In the genomic region with DNA sequence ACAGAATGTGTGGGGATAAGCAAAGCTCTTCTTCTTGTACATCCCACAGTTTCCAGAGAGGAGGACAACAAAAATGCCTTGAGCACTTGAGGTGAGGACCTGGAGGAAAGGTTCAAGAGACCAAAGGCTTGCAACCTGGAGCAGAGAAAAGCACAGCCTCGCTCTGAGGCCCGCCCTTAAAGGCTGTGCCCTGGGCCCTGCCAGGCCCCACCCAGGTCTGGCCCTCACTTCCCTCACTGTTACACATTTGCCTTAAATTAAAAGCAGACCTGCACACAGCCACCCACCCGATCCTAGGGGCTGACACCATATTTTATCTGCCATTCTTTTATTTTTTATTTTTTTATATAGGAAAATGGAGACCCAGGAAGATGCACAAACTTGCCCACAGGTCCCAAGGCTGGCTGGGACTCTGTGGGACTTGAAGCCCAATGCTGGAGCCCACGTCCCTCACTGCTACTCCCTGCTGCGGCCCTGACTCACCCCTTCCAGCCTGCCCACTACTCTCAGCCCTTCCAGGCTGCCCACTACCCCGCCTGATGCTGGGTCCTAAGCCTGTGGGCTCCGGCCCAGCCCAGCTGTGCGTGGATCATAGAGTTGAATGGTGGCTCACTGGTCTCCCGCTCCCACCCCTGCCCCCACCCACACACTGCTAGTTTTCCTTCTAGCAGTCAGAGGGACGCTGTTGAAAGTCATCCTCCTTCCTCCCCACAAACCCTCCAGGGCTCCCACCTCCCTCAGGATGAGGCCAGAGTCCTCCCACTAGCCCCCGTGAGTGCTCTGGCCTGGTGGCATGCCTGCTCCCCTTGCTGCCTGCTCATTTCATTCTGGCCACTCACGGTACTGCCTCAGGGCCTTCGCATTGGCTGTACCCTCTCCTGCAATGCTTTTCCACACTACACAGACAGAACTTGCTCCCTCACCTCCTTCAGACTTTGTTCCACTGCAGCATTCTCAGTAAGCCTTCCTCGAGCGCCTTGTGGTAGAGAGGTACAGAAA, we compare ENCODE assay signal across 14 cellular contexts.
DNase-seq lines count a peak whose midpoint lies in the region; ATAC-seq, FAIRE-seq and TF ChIP-seq lines count a peak whose summit lies in the region.
"Had no signal": no experiment of that assay in that cellular context is flagged by ENCODE, and none has a peak within 500 bp of the region (broad histone marks: within the 10 kb centered on the region; RNA-seq: fewer than 3 reads in every experiment).

No MANE protein-coding gene starts in this region.

- H2BK20ac ChIP-seq in H9 (ENCODE audit: low read depth, low read length, poor library complexity, severe bottlenecking): no peak overlapping the region

- H4K5ac ChIP-seq in H9 (ENCODE audit: insufficient read length, low read depth, low read length): no peak overlapping the region

- H3K79me1 ChIP-seq in H9 (ENCODE audit: insufficient read depth, low read depth, low read length, poor library complexity, severe bottlenecking): no peaks in the 10 kb centered on the region

- whole genome bisulfite sequencing in A549 (ENCODE audit: missing lambda C conversion rate): 79% methylated on average over 15 of the region's 15 CpGs
- WGBS in H9 (ENCODE audit: extremely low coverage, insufficient read length, low lambda C conversion rate): no CpG with 5 or more reads among the region's 15 CpGs
- 45 to 82% methylated on average over 2 to 15 of the region's 15 CpGs for WGBS in transverse colon (ENCODE audit: low coverage in 1 of 2), 2 donors

- no peaks in the 10 kb centered on the region for H3K36me3 Mint-ChIP-seq in H9 (ENCODE audit: insufficient read depth in 1 of 3, low read depth in 3 of 3)
- H3K36me3 Mint-ChIP-seq: mesothelial cell of epicardium had no signal

- no peak overlapping the region for H2BK120ac ChIP-seq in H9 (ENCODE audit: low read depth, low read length, poor library complexity, severe bottlenecking)

- no peaks in the 10 kb centered on the region for H3K79me2 ChIP-seq in H9 (ENCODE audit: insufficient read depth, low read length)

- H3K4me1 Mint-ChIP-seq in H9: peaks cover 3 to 5% of the 10 kb centered on the region in 2 experiments; a peak in 1 of 4 replicates

- H3K9me3 Mint-ChIP-seq in H9: no peaks in the 10 kb centered on the region
- H3K9me3 Mint-ChIP-seq: activated CD8-positive, alpha-beta T cell treated with anti-CD3 and anti-CD28 coated beads for 36 hours; dendritic cell treated with granulocyte-macrophage colony-stimulating factor and Interleukin-4, amounts not matched to agents 40 ng/mL and 50 ng/mL, for 4 days; mesothelial cell of epicardium had no signal

- DNase-seq in A549 (ENCODE audit: low read depth in 1 of 2, low spot score in 1 of 2): no peak
- DNase-seq in H9: no peak
- DNase-seq in fibroblast of mammary gland (ENCODE audit: low read depth): peak; percentile 77
- DNase-seq in sciatic nerve (ENCODE audit: low spot score): no peak
- DNase-seq in transverse colon: no peak
- DNase-seq in T1000 (lab: John Stamatoyannopoulos, UW): no peak
- DNase-seq: activated CD8-positive, alpha-beta T cell treated with anti-CD3 and anti-CD28 coated beads for 36 hours; DMS153; GOT3 had no signal

- no peak overlapping the region for H3T11ph ChIP-seq in H9 (ENCODE audit: low read length)

- no peak overlapping the region for H3K18ac ChIP-seq in H9 (ENCODE audit: insufficient read length, low read depth, low read length)

- no peak overlapping the region for H3K27ac ChIP-seq in A549
- no peak overlapping the region for H3K27ac ChIP-seq in H9 (ENCODE audit: insufficient read length, low read depth, low read length)
- H3K27ac ChIP-seq in transverse colon: no peak overlapping the region

- H4K8ac ChIP-seq in H9 (replicated peaks; ENCODE audit: insufficient read length, low read depth, low read length): no peak overlapping the region

- H3K9ac ChIP-seq in H9 (ENCODE audit: extremely low read depth, insufficient read length, low read length): no peak overlapping the region

- H4K91ac ChIP-seq in H9 (ENCODE audit: insufficient read length, low read depth, low read length): no peak overlapping the region

- no peak overlapping the region for H3K4ac ChIP-seq in H9 (ENCODE audit: low read depth, low read length)

- no peaks in the 10 kb centered on the region for H3K23me2 ChIP-seq in H9 (ENCODE audit: insufficient read length, low read depth, low read length, poor library complexity, severe bottlenecking)

- peaks cover 6% of the 10 kb centered on the region; the same call in 1 of the 3 replicates for H3K4me1 ChIP-seq in A549
- H3K4me1 ChIP-seq in H9 (ENCODE audit: insufficient read depth, low read length): no peaks in the 10 kb centered on the region
- H3K4me1 ChIP-seq in transverse colon: peaks cover 0 to 20% (median 0%) of the 10 kb centered on the region in 4 donors
- H3K4me1 ChIP-seq: ascending aorta had no signal

- H2BK5ac ChIP-seq in H9 (ENCODE audit: insufficient read length, low read length): no peak overlapping the region

- TF ChIP-seq EP300 in A549 (IDR thresholded peaks at IDR 0.05): no peak
- TF ChIP-seq EP300 in transverse colon (IDR thresholded peaks at IDR 0.05; ENCODE audit: low read depth): no peak

- ATAC-seq in A549 (peak in 1 of 2 experiments; percentile 16; a peak in 1 of 6 replicates), sciatic nerve (peak; percentile 80), GM21515 (IDR thresholded peaks at IDR 0.05; ENCODE audit: unreplicated experiment) (no peak), GM18511 (IDR thresholded peaks at IDR 0.05; ENCODE audit: unreplicated experiment) (no peak)
- ATAC-seq: activated CD8-positive, alpha-beta T cell treated with anti-CD3 and anti-CD28 coated beads for 36 hours had no signal

- H2AK5ac ChIP-seq in H9 (ENCODE audit: insufficient read length, low read length): no peak overlapping the region

- H4K20me1 ChIP-seq in H9 (ENCODE audit: control insufficient read depth, insufficient read depth, insufficient read length): peaks cover 2% of the 10 kb centered on the region

- no peak overlapping the region for H3K4me3 Mint-ChIP-seq in H9
- H3K4me3 Mint-ChIP-seq: activated CD8-positive, alpha-beta T cell treated with anti-CD3 and anti-CD28 coated beads for 36 hours; dendritic cell treated with granulocyte-macrophage colony-stimulating factor and Interleukin-4, amounts not matched to agents 40 ng/mL and 50 ng/mL, for 4 days; mesothelial cell of epicardium had no signal

- no peaks in the 10 kb centered on the region for H3K36me3 ChIP-seq in transverse colon
- H3K36me3 ChIP-seq: ascending aorta had no signal

- no peak for TF ChIP-seq RAD21 in A549 (conservative IDR thresholded peaks at IDR 0.05 in 1 of 2, IDR thresholded peaks at IDR 0.05 in 1 of 2)

- in situ Hi-C loops in transverse colon (cut with MboI; ENCODE audit: low pct_ligation_motif_present in 1 of 4, low pct_unique_long_range_greater_than_20kb in 1 of 4, low sequenced_read_pairs in 3 of 4): no loop called here

- H3K27ac Mint-ChIP-seq in H9: peak overlapping the region in 2 of 3 experiments; percentile 22 to 29; a peak in 2 of 7 replicates
- H3K27ac Mint-ChIP-seq: activated CD8-positive, alpha-beta T cell treated with anti-CD3 and anti-CD28 coated beads for 36 hours; dendritic cell treated with granulocyte-macrophage colony-stimulating factor and Interleukin-4, amounts not matched to agents 40 ng/mL and 50 ng/mL, for 4 days; mesothelial cell of epicardium had no signal

- H3K14ac ChIP-seq in H9 (ENCODE audit: insufficient read depth, low read length): no peak overlapping the region

- H2BK15ac ChIP-seq in H9 (ENCODE audit: low read depth, low read length): no peak overlapping the region

- FAIRE-seq in A549 (lab: Jason Lieb, UNC): peak; percentile 23

- H2BK12ac ChIP-seq in H9 (ENCODE audit: insufficient read length, low read depth, low read length): no peak overlapping the region

- no peak overlapping the region for H3K4me2 ChIP-seq in A549
- H3K4me2 ChIP-seq in H9 (ENCODE audit: insufficient read depth, insufficient read length, low read length): no peak overlapping the region

- TF ChIP-seq CTCF in A549 (IDR thresholded peaks at IDR 0.05) (no peak), H9 (conservative IDR thresholded peaks at IDR 0.05) (no peak), fibroblast of mammary gland (conservative IDR thresholded peaks at IDR 0.05; ENCODE audit: control insufficient read depth, insufficient read depth, low read depth, low read length) (no peak), transverse colon (IDR thresholded peaks at IDR 0.05) (no peak)

- H2AFZ ChIP-seq in H9 (ENCODE audit: low read length): no peak overlapping the region

- H3K9me3 ChIP-seq in A549: no peaks in the 10 kb centered on the region
- H3K9me3 ChIP-seq in H9 (ENCODE audit: control insufficient read depth, low read depth, low read length): no peaks in the 10 kb centered on the region
- H3K9me3 ChIP-seq in transverse colon: no peaks in the 10 kb centered on the region
- H3K9me3 ChIP-seq: ascending aorta had no signal

- H3K23ac ChIP-seq in H9 (ENCODE audit: insufficient read length, low read depth, low read length): no peak overlapping the region

- CTCF ChIA-PET in A549 (lab: Yijun Ruan, JAX): interaction anchor here (0.7 to 1.5 kb wide), 3 partner anchors 8 to 97 kb away, joined by 3 read pairs; a partner anchor contains a TSS

- H3K27me3 Mint-ChIP-seq in H9 (ENCODE audit: low read depth): peaks cover 14% of the 10 kb centered on the region
- H3K27me3 Mint-ChIP-seq: activated CD8-positive, alpha-beta T cell treated with anti-CD3 and anti-CD28 coated beads for 36 hours had no signal

- TF ChIP-seq POLR2A in A549 (IDR thresholded peaks at IDR 0.05; ENCODE audit: low read length) (no peak), transverse colon (IDR thresholded peaks at IDR 0.05) (no peak)

- POLR2A ChIA-PET in A549 (lab: Yijun Ruan, JAX): no interaction called here

- H3K56ac ChIP-seq in H9 (ENCODE audit: insufficient read length, low read depth, low read length): no peak overlapping the region

- no peak overlapping the region for H3K4me3 ChIP-seq in A549
- no peak overlapping the region for H3K4me3 ChIP-seq in fibroblast of mammary gland (ENCODE audit: control insufficient read depth, low read depth, low read length)
- no peak overlapping the region for H3K4me3 ChIP-seq in transverse colon
- H3K4me3 ChIP-seq: ascending aorta had no signal

- H3K27me3 ChIP-seq in H9 (ENCODE audit: insufficient read depth, low read length) (no peaks in the 10 kb centered on the region; the same call in 1 of the 2 replicates), transverse colon (peaks cover 6% of the 10 kb centered on the region)
- H3K27me3 ChIP-seq: ascending aorta had no signal

- intact Hi-C loops in sciatic nerve (cut with DNase I) (no loop called here), transverse colon (cut with DNase I; ENCODE audit: low total_unique reads) (no loop called here)

TF ChIP-seq in A549, 52 proteins besides CTCF, POLR2A, EP300 and RAD21:
- TF ChIP-seq, protein P1, sequence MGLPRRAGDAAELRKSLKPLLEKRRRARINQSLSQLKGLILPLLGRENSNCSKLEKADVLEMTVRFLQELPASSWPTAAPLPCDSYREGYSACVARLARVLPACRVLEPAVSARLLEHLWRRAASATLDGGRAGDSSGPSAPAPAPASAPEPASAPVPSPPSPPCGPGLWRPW (IDR thresholded peaks at IDR 0.05): no peak
- TF ChIP-seq EHMT2 (IDR thresholded peaks at IDR 0.05; ENCODE audit: low read depth) (no peak), CBX2 (IDR thresholded peaks at IDR 0.05; ENCODE audit: borderline replicate concordance, low read depth) (no peak)
